8 cellular contexts compared by ENCODE assay signal in genomic region chr6:144266091-144266649, GRCh38. TPM values are rescaled to one million over a fixed set of nuclear protein-coding genes. Genes with fewer than 3 reads are reported as not detected.
DNase-seq lines count a peak whose midpoint lies in the region; ATAC-seq and TF ChIP-seq lines count a peak whose summit lies in the region.

No MANE protein-coding gene starts in this region.

- in situ Hi-C loops in ACHN (cut with HindIII; ENCODE audit: low pct_ligation_motif_present, low pct_unique_long_range_greater_than_20kb, low sequenced_read_pairs) = no loop called here

- H3K4me3 Mint-ChIP-seq in nephron = peak overlapping the region in 2 of 3 experiments; percentile 43 to 53

- H3K4me1 Mint-ChIP-seq in nephron = peaks cover 31% of the 10 kb centered on the region

- ATAC-seq in esophagus mucosa (peak; percentile 97), GM18858 (IDR thresholded peaks at IDR 0.05; ENCODE audit: unreplicated experiment) (no peak), HG02840 (IDR thresholded peaks at IDR 0.05; ENCODE audit: low FRiP score, unreplicated experiment) (no peak)

- no peak for TF ChIP-seq CTCF in nephron (IDR thresholded peaks at IDR 0.05; ENCODE audit: unreplicated experiment in 3 of 3)

- peaks cover 12% of the 10 kb centered on the region for H3K9me3 Mint-ChIP-seq in nephron

- H3K27me3 Mint-ChIP-seq in nephron (ENCODE audit: low read depth) = no peaks in the 10 kb centered on the region

- peak overlapping the region; percentile 87 to 97 (median 92) for H3K27ac Mint-ChIP-seq in nephron

- H3K36me3 Mint-ChIP-seq in nephron (ENCODE audit: low read depth) = peaks cover 8% of the 10 kb centered on the region

- peak; percentile 65 for DNase-seq in ACHN
- peak; percentile 94 for DNase-seq in NCI-H524 treated with DMSO at 0.1 percent for 48 hours (lab: John Stamatoyannopoulos, UW)
- no peak for DNase-seq in HuH-7.5 (ENCODE audit: low spot score)
- no peak for DNase-seq in stimulated activated CD8-positive, alpha-beta memory T cell treated with anti-CD3 and anti-CD28 coated beads, Interleukin-4, amount 100 ng/mL, for 48 hours

RNA-seq across cellular contexts. Expression of gene UTRN, which starts 19.0 kb away (rescaled TPM):
- 44.0 TPM for total RNA-seq in esophagus mucosa

Comparison
In these comparisons a context has a peak if more than half of its experiments do, and no peak if none do; other contexts are left out.
1. DNase-seq: peak in ACHN (single experiment) and NCI-H524 treated with DMSO at 0.1 percent for 48 hours (single experiment); none in HuH-7.5 (single experiment) and stimulated activated CD8-positive, alpha-beta memory T cell treated with anti-CD3 and anti-CD28 coated beads, Interleukin-4, amount 100 ng/mL, for 48 hours (single experiment).